7 cellular contexts compared by ENCODE assay signal in genomic region chr1:54413295-54413694, GRCh38. TPM values are rescaled to one million over a fixed set of nuclear protein-coding genes. Genes with fewer than 3 reads are reported as not detected.
DNase-seq lines count a peak whose midpoint lies in the region; ATAC-seq and TF ChIP-seq lines count a peak whose summit lies in the region.

No MANE protein-coding gene starts in this region.

- dilution Hi-C loops in IMR-90 (cut with HindIII; ENCODE audit: low sequenced_read_pairs, unreplicated experiment) = no loop called here

- no TSS peak for BruUV-seq in IMR-90 (replicated peaks; lab: Mats Ljungman, UMichigan)

- H4K5ac ChIP-seq in IMR-90 (ENCODE audit: low read depth, low read length) = peak overlapping the region; percentile 70; the same call in 1 of the 2 replicates

- H2AK9ac ChIP-seq in IMR-90 (replicated peaks; ENCODE audit: low read depth, low read length, poor library complexity) = peak overlapping the region; percentile 37

- H3K36me3 ChIP-seq in IMR-90 (ENCODE audit: control insufficient read depth, insufficient read depth, low read length) (no peaks in the 10 kb centered on the region), gastrocnemius medialis (no peaks in the 10 kb centered on the region), SJCRH30 (no peaks in the 10 kb centered on the region)

- peak overlapping the region; percentile 54 for H3K4me3 Mint-ChIP-seq in activated CD8-positive, alpha-beta T cell treated with anti-CD3 and anti-CD28 coated beads for 36 hours

- ATAC-seq in IMR-90 (ENCODE audit: low read depth) = peak; percentile 78
- ATAC-seq in activated CD8-positive, alpha-beta T cell treated with anti-CD3 and anti-CD28 coated beads for 36 hours = peak; percentile 39
- ATAC-seq in gastrocnemius medialis = peak in 1 of 2 donors; percentile 34
- no peak for ATAC-seq in HG03175 (IDR thresholded peaks at IDR 0.05; ENCODE audit: unreplicated experiment)
- no peak for ATAC-seq in GM18909 (IDR thresholded peaks at IDR 0.05; ENCODE audit: poor library complexity, unreplicated experiment)

- H3K9ac ChIP-seq in IMR-90 (ENCODE audit: low read depth, low read length) = no peak overlapping the region

- no peak for TF ChIP-seq POLR2A in IMR-90 (IDR thresholded peaks at IDR 0.05; ENCODE audit: low read depth, low read length)
- no peak for TF ChIP-seq POLR2A in gastrocnemius medialis (IDR thresholded peaks at IDR 0.05)

- peaks cover 7% of the 10 kb centered on the region for H3K4me1 ChIP-seq in IMR-90 (ENCODE audit: control insufficient read depth, insufficient read depth, low read length)
- peaks cover 5 to 10% of the 10 kb centered on the region in 2 donors for H3K4me1 ChIP-seq in gastrocnemius medialis
- H3K4me1 ChIP-seq in SJCRH30 = no peaks in the 10 kb centered on the region

- no peaks in the 10 kb centered on the region for H3K79me1 ChIP-seq in IMR-90 (ENCODE audit: low read depth in 1 of 2, low read length in 2 of 2)

- H2BK120ac ChIP-seq in IMR-90 (ENCODE audit: low read depth, low read length) = peak overlapping the region; percentile 53

- peak overlapping the region; percentile 31; the same call in 1 of the 3 replicates for H2BK15ac ChIP-seq in IMR-90 (ENCODE audit: low read depth, low read length)

- H3K9me3 ChIP-seq in IMR-90 (ENCODE audit: control insufficient read depth, insufficient read depth, low read length) = no peaks in the 10 kb centered on the region
- H3K9me3 ChIP-seq in gastrocnemius medialis = no peaks in the 10 kb centered on the region
- H3K9me3 ChIP-seq in SJCRH30 (replicated peaks) = no peaks in the 10 kb centered on the region

- H3K9me1 ChIP-seq in IMR-90 (ENCODE audit: insufficient read depth, low read length) = peaks cover 10% of the 10 kb centered on the region

- 0 out of 2 replicates have a peak overlapping the region, but pooled peaks have one; percentile 58 for H3K18ac ChIP-seq in IMR-90 (ENCODE audit: low read depth, low read length)

- in situ Hi-C loops in IMR-90 (cut with MboI; ENCODE audit: low sequenced_read_pairs) (no loop called here), gastrocnemius medialis (cut with MboI; ENCODE audit: low sequenced_read_pairs in 4 of 4) (loop anchor here in 3 of 4 donors (5.0 to 10.0 kb wide), 3 partner anchors 59 to 288 kb away; no protein-coding TSS in a partner anchor)

- H3K4ac ChIP-seq in IMR-90 (ENCODE audit: low read depth, low read length) = peak overlapping the region; percentile 57

- no peak for TF ChIP-seq CTCF in IMR-90 (conservative IDR thresholded peaks at IDR 0.05; ENCODE audit: low read depth, low read length)
- TF ChIP-seq CTCF in activated CD8-positive, alpha-beta T cell treated with anti-CD3 and anti-CD28 coated beads for 36 hours (IDR thresholded peaks at IDR 0.05) = no peak
- TF ChIP-seq CTCF in gastrocnemius medialis (IDR thresholded peaks at IDR 0.05 in 4 of 5, conservative IDR thresholded peaks at IDR 0.05 in 1 of 5) = no peak

- H3K14ac ChIP-seq in IMR-90 (replicated peaks; ENCODE audit: low read depth, low read length) = peak overlapping the region; percentile 65

- H4K8ac ChIP-seq in IMR-90 (ENCODE audit: low read depth in 2 of 2, low read length in 2 of 2) = peak overlapping the region; percentile 68 to 85

- H3K27me3 ChIP-seq in IMR-90 (ENCODE audit: control insufficient read depth, insufficient read depth, low read length) (peaks cover 20% of the 10 kb centered on the region), gastrocnemius medialis (no peaks in the 10 kb centered on the region), SJCRH30 (no peaks in the 10 kb centered on the region)

- peak overlapping the region; percentile 83 for H2AFZ ChIP-seq in IMR-90 (replicated peaks; ENCODE audit: low read length, poor library complexity)

- peak overlapping the region; percentile 7; the same call in 1 of the 2 replicates for H2AK5ac ChIP-seq in IMR-90 (ENCODE audit: low read depth, low read length)

- POLR2A ChIA-PET in IMR-90 (lab: Charles Lee; ENCODE audit: unreplicated experiment) = no interaction called here
- POLR2A ChIA-PET in activated CD8-positive, alpha-beta T cell treated with anti-CD3 and anti-CD28 coated beads for 36 hours (lab: Charles Lee) = interaction anchor here (1.3 kb wide), 1 partner anchor 49 kb away, joined by 3 read pairs; no protein-coding TSS in a partner anchor

- H3K27ac ChIP-seq in IMR-90 (ENCODE audit: insufficient read depth, low read length) = no peak overlapping the region
- H3K27ac ChIP-seq in gastrocnemius medialis = peak overlapping the region; percentile 18 to 64 (median 48)
- H3K27ac ChIP-seq in SJCRH30 = no peak overlapping the region

- H2BK20ac ChIP-seq in IMR-90 (ENCODE audit: low read depth, low read length) = peak overlapping the region; percentile 30; the same call in 1 of the 2 replicates

- CTCF ChIA-PET in IMR-90 (lab: Yijun Ruan, JAX) = no interaction called here
- CTCF ChIA-PET in activated CD8-positive, alpha-beta T cell treated with anti-CD3 and anti-CD28 coated beads for 36 hours (lab: Charles Lee) = no interaction called here

- WGBS in IMR-90 (ENCODE audit: extremely low coverage in 2 of 2, insufficient read length in 1 of 2), 2 experiments = no CpG with 5 or more reads among the region's 2 CpGs

- peaks cover 38% of the 10 kb centered on the region for H3K4me1 Mint-ChIP-seq in activated CD8-positive, alpha-beta T cell treated with anti-CD3 and anti-CD28 coated beads for 36 hours (ENCODE audit: low read depth)

- no peaks in the 10 kb centered on the region for H3K9me3 Mint-ChIP-seq in activated CD8-positive, alpha-beta T cell treated with anti-CD3 and anti-CD28 coated beads for 36 hours

- no peak overlapping the region for H3K4me3 ChIP-seq in IMR-90 (ENCODE audit: insufficient read depth, low read depth, low read length)
- H3K4me3 ChIP-seq in gastrocnemius medialis = no peak overlapping the region
- H3K4me3 ChIP-seq in SJCRH30 = no peak overlapping the region

- peak overlapping the region; percentile 77 for H3K27ac Mint-ChIP-seq in activated CD8-positive, alpha-beta T cell treated with anti-CD3 and anti-CD28 coated beads for 36 hours

- H3K56ac ChIP-seq in IMR-90 (ENCODE audit: extremely low read depth, insufficient read depth, low read length) = no peak overlapping the region

- peak overlapping the region; percentile 13 for H4K91ac ChIP-seq in IMR-90 (ENCODE audit: insufficient read depth, low read depth, low read length)

- H3K27me3 Mint-ChIP-seq in activated CD8-positive, alpha-beta T cell treated with anti-CD3 and anti-CD28 coated beads for 36 hours = no peaks in the 10 kb centered on the region

- H3K23ac ChIP-seq in IMR-90 (ENCODE audit: low read depth, low read length) = peak overlapping the region; percentile 14; the same call in 1 of the 2 replicates

- no peaks in the 10 kb centered on the region for H4K20me1 ChIP-seq in IMR-90 (ENCODE audit: insufficient read depth, low read length)

- H3K4me2 ChIP-seq in IMR-90 (ENCODE audit: low read depth, low read length) = no peak overlapping the region

- H2BK5ac ChIP-seq in IMR-90 (ENCODE audit: low read depth, low read length, poor library complexity, severe bottlenecking) = no peak overlapping the region

- no peaks in the 10 kb centered on the region for H3K36me3 Mint-ChIP-seq in activated CD8-positive, alpha-beta T cell treated with anti-CD3 and anti-CD28 coated beads for 36 hours (ENCODE audit: low read depth)

- TF ChIP-seq RAD21 in IMR-90 (IDR thresholded peaks at IDR 0.05; ENCODE audit: low read length) = no peak

- DNase-seq in IMR-90 = peak; percentile 62
- peak; percentile 65 for DNase-seq in activated CD8-positive, alpha-beta T cell treated with anti-CD3 and anti-CD28 coated beads for 36 hours
- DNase-seq in glomerular visceral epithelial cell (ENCODE audit: extremely low spot score) = peak; percentile 25
- no peak for DNase-seq in gastrocnemius medialis
- DNase-seq in SJCRH30 = no peak

- intact Hi-C loops in IMR-90 (cut with micrococcal nuclease) (no loop called here), gastrocnemius medialis (cut with DNase I; ENCODE audit: low total_unique reads) (no loop called here)
- intact Hi-C loops in activated CD8-positive, alpha-beta T cell treated with anti-CD3 and anti-CD28 coated beads for 36 hours (cut with micrococcal nuclease) = no loop called here

TF ChIP-seq in IMR-90, 13 proteins besides CTCF, POLR2A, EP300 and RAD21:
- no peak for TF ChIP-seq CEBPB (IDR thresholded peaks at IDR 0.05; ENCODE audit: low read depth, low read length)
- no peak for TF ChIP-seq CHD1 (IDR thresholded peaks at IDR 0.05; ENCODE audit: low read depth, low read length)
- no peak for TF ChIP-seq BHLHE40 (IDR thresholded peaks at IDR 0.05; ENCODE audit: low read depth, low read length)
- TF ChIP-seq RCOR1 (IDR thresholded peaks at IDR 0.05; ENCODE audit: insufficient replicate concordance, low read length) = no peak
- TF ChIP-seq SMC3 (IDR thresholded peaks at IDR 0.05; ENCODE audit: low read depth, low read length) = no peak
- no peak for TF ChIP-seq MAFK (IDR thresholded peaks at IDR 0.05; ENCODE audit: low read depth, low read length)
- TF ChIP-seq, protein P1, sequence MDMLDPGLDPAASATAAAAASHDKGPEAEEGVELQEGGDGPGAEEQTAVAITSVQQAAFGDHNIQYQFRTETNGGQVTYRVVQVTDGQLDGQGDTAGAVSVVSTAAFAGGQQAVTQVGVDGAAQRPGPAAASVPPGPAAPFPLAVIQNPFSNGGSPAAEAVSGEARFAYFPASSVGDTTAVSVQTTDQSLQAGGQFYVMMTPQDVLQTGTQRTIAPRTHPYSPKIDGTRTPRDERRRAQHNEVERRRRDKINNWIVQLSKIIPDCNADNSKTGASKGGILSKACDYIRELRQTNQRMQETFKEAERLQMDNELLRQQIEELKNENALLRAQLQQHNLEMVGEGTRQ (IDR thresholded peaks at IDR 0.05; ENCODE audit: low read depth, low read length) = peak; percentile 84
TF ChIP-seq in IMR-90: peak in this region for 1.

RNA-seq across cellular contexts. Expression of gene SSBP3, which starts 7.1 kb away (rescaled TPM):
- total RNA-seq in IMR-90 (2012; rRNA removed) = 9.7 and 10.9 TPM in 2 replicates
- 39.6 and 40.6 TPM in 2 replicates for polyA plus RNA-seq in IMR-90 (2012; rRNA removed)
- polyA plus RNA-seq in IMR-90 (2012; cell fraction: cytosol; rRNA removed) = 18.9 and 49.8 TPM in 2 replicates
- polyA plus RNA-seq in IMR-90 (2012; cell fraction: nucleus; rRNA removed; ENCODE audit: low replicate concordance) = 36.1 and 36.7 TPM in 2 replicates
- 10 to 100 TPM; 62.6 to 67.8 TPM for total RNA-seq in activated CD8-positive, alpha-beta T cell treated with anti-CD3 and anti-CD28 coated beads for 36 hours
- 10 to 100 TPM in 3 of 4 donors, 1 to 10 TPM in 1; 3.6 to 21.0 (median 14.9) TPM for total RNA-seq in gastrocnemius medialis
- total RNA-seq in SJCRH30 (2014; rRNA removed; shearing (Covaris generic)) = 27.0 and 32.1 TPM in 2 replicates

Comparison
In these comparisons a context has a peak if more than half of its experiments do, and no peak if none do; other contexts are left out.
1. ATAC-seq: peak in IMR-90 (single experiment) and activated CD8-positive, alpha-beta T cell treated with anti-CD3 and anti-CD28 coated beads for 36 hours (single experiment); none in HG03175 (single experiment) and GM18909 (single experiment).
2. DNase-seq: peak in IMR-90 (single experiment), activated CD8-positive, alpha-beta T cell treated with anti-CD3 and anti-CD28 coated beads for 36 hours (single experiment) and glomerular visceral epithelial cell (single experiment); none in gastrocnemius medialis (0 of 2) and SJCRH30 (0 of 2).
3. H3K27ac ChIP-seq: peak in gastrocnemius medialis (4 of 4); none in IMR-90 (single experiment) and SJCRH30 (single experiment).